In genomic region chr7:151060416-151061234, GRCh38 we compare ENCODE assay signal across 7 cellular contexts. TPM values are rescaled to one million over a fixed set of nuclear protein-coding genes. Genes with fewer than 3 reads are reported as not detected.
DNase-seq lines count a peak whose midpoint lies in the region; ATAC-seq lines count a peak whose summit lies in the region.

No MANE protein-coding gene starts in this region.

- in situ Hi-C loops in KBM-7 (cut with MboI; ENCODE audit: low pct_unique_long_range_greater_than_20kb, low sequenced_read_pairs), result no loop called here

- H3K4me3 ChIP-seq in iPS-15b (ENCODE audit: low read depth, low read length) (peak overlapping the region; percentile 74), skeletal muscle tissue (ENCODE audit: low read length in 3 of 3) (peak overlapping the region; percentile 75 to 90 (median 86))

- H3K27me3 ChIP-seq in iPS-15b (ENCODE audit: control insufficient read depth, insufficient read depth, low read length), result peaks cover 17% of the 10 kb centered on the region
- H3K27me3 ChIP-seq in skeletal muscle tissue (ENCODE audit: control insufficient read depth in 3 of 3, insufficient read depth in 3 of 3, low read length in 3 of 3), result no peaks in the 10 kb centered on the region

- DNase-seq in ELF-1 (ENCODE audit: low read depth, low spot score) (peak; percentile 52), KBM-7 (peak; percentile 25)
- DNase-seq in activated naive CD8-positive, alpha-beta T cell treated with anti-CD3 and anti-CD28 coated beads for 36 hours, result peak; percentile 18

- H3K36me3 ChIP-seq in iPS-15b (ENCODE audit: control insufficient read depth, insufficient read depth, low read length) (peaks cover 7% of the 10 kb centered on the region), skeletal muscle tissue (ENCODE audit: control insufficient read depth in 3 of 3, insufficient read depth in 3 of 3, low read length in 3 of 3) (peaks cover 11 to 17% (median 13%) of the 10 kb centered on the region in 3 donors)

- H3K9me3 Mint-ChIP-seq in activated naive CD8-positive, alpha-beta T cell treated with anti-CD3 and anti-CD28 coated beads for 36 hours, result no peaks in the 10 kb centered on the region

- no peaks in the 10 kb centered on the region for H3K27me3 Mint-ChIP-seq in activated naive CD8-positive, alpha-beta T cell treated with anti-CD3 and anti-CD28 coated beads for 36 hours

- H3K36me3 Mint-ChIP-seq in activated naive CD8-positive, alpha-beta T cell treated with anti-CD3 and anti-CD28 coated beads for 36 hours, result peaks cover 10% of the 10 kb centered on the region

- peak overlapping the region; percentile 54 for H3K9ac ChIP-seq in iPS-15b (ENCODE audit: low read depth, low read length)
- H3K9ac ChIP-seq in skeletal muscle tissue (ENCODE audit: low read depth in 1 of 3, low read length in 3 of 3), result peak overlapping the region; percentile 59 to 95 (median 77)

- peaks cover 32% of the 10 kb centered on the region for H3K4me1 Mint-ChIP-seq in activated naive CD8-positive, alpha-beta T cell treated with anti-CD3 and anti-CD28 coated beads for 36 hours

- peaks cover 3% of the 10 kb centered on the region for H3K4me1 ChIP-seq in iPS-15b (ENCODE audit: control insufficient read depth, insufficient read depth, low read length)
- H3K4me1 ChIP-seq in skeletal muscle tissue (ENCODE audit: control insufficient read depth in 3 of 3, insufficient read depth in 3 of 3, low read length in 3 of 3), result peaks cover 47 to 51% (median 49%) of the 10 kb centered on the region in 3 donors

- H3K27ac ChIP-seq in skeletal muscle tissue (ENCODE audit: low read depth, low read length), result peak overlapping the region; percentile 98

- H3K4me3 Mint-ChIP-seq in activated naive CD8-positive, alpha-beta T cell treated with anti-CD3 and anti-CD28 coated beads for 36 hours, result peak overlapping the region; percentile 94

- no peak overlapping the region for H3K27ac Mint-ChIP-seq in activated naive CD8-positive, alpha-beta T cell treated with anti-CD3 and anti-CD28 coated beads for 36 hours

- no peak for ATAC-seq in HG03159 (IDR thresholded peaks at IDR 0.05; ENCODE audit: unreplicated experiment)
- no peak for ATAC-seq in esophagus mucosa

- no peaks in the 10 kb centered on the region for H3K9me3 ChIP-seq in iPS-15b (ENCODE audit: control insufficient read depth, insufficient read depth, low read length)
- H3K9me3 ChIP-seq in skeletal muscle tissue (ENCODE audit: control insufficient read depth in 3 of 3, low read length in 3 of 3), result no peaks in the 10 kb centered on the region

RNA-seq across cellular contexts. Expression of gene SLC4A2, which starts 1.2 kb away (rescaled TPM):
- 10 to 100 TPM; 66.5 to 69.1 TPM for total RNA-seq in activated naive CD8-positive, alpha-beta T cell treated with anti-CD3 and anti-CD28 coated beads for 36 hours
- total RNA-seq in skeletal muscle tissue (31.3 TPM), esophagus mucosa (35.9 TPM)

RNA-seq across cellular contexts. Expression of gene CDK5, which starts 2.9 kb away (rescaled TPM):
- total RNA-seq in activated naive CD8-positive, alpha-beta T cell treated with anti-CD3 and anti-CD28 coated beads for 36 hours, result 10 to 100 TPM; 13.3 to 16.0 TPM
- total RNA-seq in skeletal muscle tissue (5.7 TPM), esophagus mucosa (11.4 TPM)

RNA-seq across cellular contexts. Expression of gene ASIC3, which starts 12.3 kb away (rescaled TPM):
- 1 to 10 TPM; 2.7 to 3.2 TPM for total RNA-seq in activated naive CD8-positive, alpha-beta T cell treated with anti-CD3 and anti-CD28 coated beads for 36 hours
- total RNA-seq in skeletal muscle tissue, result not detected
- 0.52 TPM for total RNA-seq in esophagus mucosa

RNA-seq across cellular contexts. Expression of gene FASTK, which starts 20.0 kb away (rescaled TPM):
- 10 to 100 TPM; 65.9 to 68.7 TPM for total RNA-seq in activated naive CD8-positive, alpha-beta T cell treated with anti-CD3 and anti-CD28 coated beads for 36 hours
- total RNA-seq in skeletal muscle tissue (55.3 TPM), esophagus mucosa (55.5 TPM)

RNA-seq across cellular contexts. Expression of gene TMUB1, which starts 22.7 kb away (rescaled TPM):
- total RNA-seq in activated naive CD8-positive, alpha-beta T cell treated with anti-CD3 and anti-CD28 coated beads for 36 hours, result 10 to 100 TPM; 59.2 to 59.3 TPM
- total RNA-seq in skeletal muscle tissue (12.5 TPM), esophagus mucosa (23.2 TPM)
